In genomic region chr13:36297600-36298338, GRCh38 we compare ENCODE assay signal across 8 cellular contexts.
DNase-seq lines count a peak whose midpoint lies in the region; ATAC-seq and TF ChIP-seq lines count a peak whose summit lies in the region.

Gene CCDC169 (minus strand): TSS chr13:36297814. CDS start chr13:36297719, 95 bp downstream.

- H3K27ac Mint-ChIP-seq in nephron: peak within 1 kb of the TSS; percentile 36 to 75 (median 44)

- DNase-seq in SHP77 treated with DMSO at 0.1 percent for 48 hours (lab: John Stamatoyannopoulos, UW) (peak; percentile 42), fibroblast of the conjunctiva (ENCODE audit: low read depth) (peak; percentile 32)
- peak; percentile 86 for DNase-seq in activated effector memory CD4-positive, alpha-beta T cell treated with anti-CD3 and anti-CD28 coated beads, Interleukin-2, amount 50 U/mL, for 16 hours
- DNase-seq in stimulated activated naive CD8-positive, alpha-beta T cell treated with anti-CD3 and anti-CD28 coated beads, Interleukin-15, Interleukin-2, amounts not matched to agents 100 U/mL and 50 U/mL, for 24 hours: peak; percentile 71

- peaks cover 4% of the 10 kb centered on the region for H3K9me3 Mint-ChIP-seq in nephron

- H3K4me3 Mint-ChIP-seq in nephron: peak within 1 kb of the TSS; percentile 86 to 89 (median 88)

- no peaks in the 10 kb centered on the region for H3K27me3 Mint-ChIP-seq in nephron (ENCODE audit: low read depth)

- ATAC-seq in GM18502 (IDR thresholded peaks at IDR 0.05; ENCODE audit: poor library complexity, unreplicated experiment) (peak; percentile 66), HG03196 (IDR thresholded peaks at IDR 0.05; ENCODE audit: unreplicated experiment) (peak; percentile 62), HG03457 (IDR thresholded peaks at IDR 0.05; ENCODE audit: unreplicated experiment) (no peak)
- ATAC-seq in stimulated activated naive CD8-positive, alpha-beta T cell treated with anti-CD3 and anti-CD28 coated beads, Interleukin-15, Interleukin-2, amounts not matched to agents 100 U/mL and 50 U/mL, for 24 hours: peak; percentile 80

- TF ChIP-seq CTCF in nephron (IDR thresholded peaks at IDR 0.05; ENCODE audit: unreplicated experiment in 3 of 3): no peak

- H3K4me1 Mint-ChIP-seq in nephron: no peaks in the 10 kb centered on the region

- H3K36me3 Mint-ChIP-seq in nephron (ENCODE audit: low read depth): peaks cover 12% of the 10 kb centered on the region

Comparison
In these comparisons a context has a peak if more than half of its experiments do, and no peak if none do; other contexts are left out.
1. DNase-seq: peak in every context shown above with its lines; median percentile 86 in activated effector memory CD4-positive, alpha-beta T cell treated with anti-CD3 and anti-CD28 coated beads, Interleukin-2, amount 50 U/mL, for 16 hours; 71 in stimulated activated naive CD8-positive, alpha-beta T cell treated with anti-CD3 and anti-CD28 coated beads, Interleukin-15, Interleukin-2, amounts not matched to agents 100 U/mL and 50 U/mL, for 24 hours; 42 in SHP77 treated with DMSO at 0.1 percent for 48 hours; 32 in fibroblast of the conjunctiva.